Comparison of ENCODE assay signal across 26 cellular contexts in the genomic region with DNA sequence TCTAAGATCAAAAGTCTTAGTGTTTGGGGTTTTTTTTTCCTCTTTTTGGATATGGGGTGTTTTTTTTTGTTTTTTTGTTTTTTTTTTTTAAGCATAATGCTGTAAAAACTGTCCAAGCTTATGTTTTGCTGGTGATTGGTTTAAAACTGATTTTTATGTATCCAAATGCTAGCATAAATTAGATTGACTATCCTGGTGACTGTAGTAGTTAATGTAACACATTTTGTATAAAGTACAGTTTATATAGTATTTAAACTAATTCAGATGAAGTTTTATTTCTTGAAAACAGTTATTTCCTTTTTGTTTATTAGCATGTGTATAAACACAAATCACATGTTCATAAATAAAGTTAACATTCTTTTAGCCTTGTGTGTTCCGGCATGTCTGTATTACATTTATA. TPM values are rescaled to one million over a fixed set of nuclear protein-coding genes. Genes with fewer than 3 reads are reported as not detected.
DNase-seq lines count a peak whose midpoint lies in the region; ATAC-seq and TF ChIP-seq lines count a peak whose summit lies in the region.
"Had no signal": no experiment of that assay in that cellular context is flagged by ENCODE, and none has a peak within 500 bp of the region (broad histone marks: within the 10 kb centered on the region; RNA-seq: fewer than 3 reads in every experiment).

No MANE protein-coding gene starts in this region.

- H3K9me3 ChIP-seq in DND-41 (ENCODE audit: insufficient read depth, low read length, severe bottlenecking) (no peaks in the 10 kb centered on the region), gastroesophageal sphincter (no peaks in the 10 kb centered on the region)
- H3K9me3 ChIP-seq: BLaER1, SJCRH30 had no signal

- TF ChIP-seq CTCF in DND-41 (IDR thresholded peaks at IDR 0.05; ENCODE audit: borderline replicate concordance, extremely low read depth, low read length, poor library complexity, severe bottlenecking) (no peak), gastroesophageal sphincter (IDR thresholded peaks at IDR 0.05) (no peak)

- peak overlapping the region; percentile 18; the same call in 1 of the 2 replicates for H3K4me2 ChIP-seq in DND-41 (ENCODE audit: insufficient read depth, low read length)
- H3K4me2 ChIP-seq: BLaER1 had no signal

- ATAC-seq in DND-41 (ENCODE audit: insufficient read depth, low read depth): no peak
- no peak for ATAC-seq in effector memory CD8-positive, alpha-beta T cell (replicated peaks)
- no peak for ATAC-seq in stimulated activated effector memory CD8-positive, alpha-beta T cell treated with anti-CD3 and anti-CD28 coated beads, Interleukin-12 subunit alpha, Interleukin-12 subunit beta, amount 100 ng/mL, for 72 hours
- no peak for ATAC-seq in HG03354 (IDR thresholded peaks at IDR 0.05; ENCODE audit: poor library complexity, severe bottlenecking, unreplicated experiment)
- no peak for ATAC-seq in gastroesophageal sphincter
- ATAC-seq: PC-3, Right ventricle myocardium inferior, SK-N-SH treated with all-trans-retinoic acid at 6 μM for 48 hours had no signal

- no peak overlapping the region for H3K9ac ChIP-seq in DND-41 (ENCODE audit: low read depth, low read length)
- H3K9ac ChIP-seq: BLaER1, GM23248 had no signal

- H3K9me3 Mint-ChIP-seq in activated naive CD4-positive, alpha-beta T cell treated with anti-CD3 and anti-CD28 coated beads, Interleukin-2, amount 50 U/mL, for 24 hours: no peaks in the 10 kb centered on the region
- no peaks in the 10 kb centered on the region for H3K9me3 Mint-ChIP-seq in activated naive CD4-positive, alpha-beta T cell treated with anti-CD3 and anti-CD28 coated beads, Interleukin-2, amount 10 ng/mL, durations not matched to agents 7 days and 5 days
- no peaks in the 10 kb centered on the region for H3K9me3 Mint-ChIP-seq in effector memory CD8-positive, alpha-beta T cell
- no peaks in the 10 kb centered on the region for H3K9me3 Mint-ChIP-seq in stimulated activated effector memory CD8-positive, alpha-beta T cell treated with anti-CD3 and anti-CD28 coated beads, Interleukin-12 subunit alpha, Interleukin-12 subunit beta, amount 100 ng/mL, for 72 hours
- H3K9me3 Mint-ChIP-seq: CD4-positive, alpha-beta memory T cell had no signal

- peaks cover 91% of the 10 kb centered on the region for H3K36me3 ChIP-seq in DND-41 (ENCODE audit: insufficient read depth, low read length)
- H3K36me3 ChIP-seq in gastroesophageal sphincter: peaks cover 0 to 34% of the 10 kb centered on the region in 2 donors

- H2AFZ ChIP-seq in DND-41 (ENCODE audit: low read depth, low read length): no peak overlapping the region
- H2AFZ ChIP-seq: GM23248 had no signal

- H3K36me3 Mint-ChIP-seq in activated naive CD4-positive, alpha-beta T cell treated with anti-CD3 and anti-CD28 coated beads, Interleukin-2, amount 50 U/mL, for 24 hours: peaks cover 23% of the 10 kb centered on the region
- H3K36me3 Mint-ChIP-seq in activated naive CD4-positive, alpha-beta T cell treated with anti-CD3 and anti-CD28 coated beads, Interleukin-2, amount 10 ng/mL, durations not matched to agents 7 days and 5 days: peaks cover 36% of the 10 kb centered on the region
- H3K36me3 Mint-ChIP-seq in effector memory CD8-positive, alpha-beta T cell (ENCODE audit: insufficient read depth): peaks cover 73% of the 10 kb centered on the region
- peaks cover 96% of the 10 kb centered on the region for H3K36me3 Mint-ChIP-seq in stimulated activated effector memory CD8-positive, alpha-beta T cell treated with anti-CD3 and anti-CD28 coated beads, Interleukin-12 subunit alpha, Interleukin-12 subunit beta, amount 100 ng/mL, for 72 hours

- peaks cover 63% of the 10 kb centered on the region for H3K4me1 Mint-ChIP-seq in activated naive CD4-positive, alpha-beta T cell treated with anti-CD3 and anti-CD28 coated beads, Interleukin-2, amount 50 U/mL, for 24 hours
- H3K4me1 Mint-ChIP-seq in activated naive CD4-positive, alpha-beta T cell treated with anti-CD3 and anti-CD28 coated beads, Interleukin-2, amount 10 ng/mL, durations not matched to agents 7 days and 5 days: peaks cover 19% of the 10 kb centered on the region
- H3K4me1 Mint-ChIP-seq in effector memory CD8-positive, alpha-beta T cell (ENCODE audit: low read depth in 2 of 2): peaks cover 18 to 44% of the 10 kb centered on the region in 2 donors
- peaks cover 32% of the 10 kb centered on the region for H3K4me1 Mint-ChIP-seq in stimulated activated effector memory CD8-positive, alpha-beta T cell treated with anti-CD3 and anti-CD28 coated beads, Interleukin-12 subunit alpha, Interleukin-12 subunit beta, amount 100 ng/mL, for 72 hours

- CTCF ChIA-PET in activated naive CD4-positive, alpha-beta T cell treated with anti-CD3 and anti-CD28 coated beads, Interleukin-2, amount 10 ng/mL, durations not matched to agents 7 days and 5 days (lab: Charles Lee): interaction anchor here (1.4 kb wide), 1 partner anchor 15 kb away, joined by 3 read pairs; no protein-coding TSS in a partner anchor

- TF ChIP-seq EP300 in gastroesophageal sphincter (IDR thresholded peaks at IDR 0.05): no peak

- H3K4me3 Mint-ChIP-seq in activated naive CD4-positive, alpha-beta T cell treated with anti-CD3 and anti-CD28 coated beads, Interleukin-2, amount 50 U/mL, for 24 hours: peak overlapping the region; percentile 19
- no peak overlapping the region for H3K4me3 Mint-ChIP-seq in activated naive CD4-positive, alpha-beta T cell treated with anti-CD3 and anti-CD28 coated beads, Interleukin-2, amount 10 ng/mL, durations not matched to agents 7 days and 5 days
- H3K4me3 Mint-ChIP-seq in effector memory CD8-positive, alpha-beta T cell: peak overlapping the region in 1 of 2 donors; percentile 19
- no peak overlapping the region for H3K4me3 Mint-ChIP-seq in stimulated activated effector memory CD8-positive, alpha-beta T cell treated with anti-CD3 and anti-CD28 coated beads, Interleukin-12 subunit alpha, Interleukin-12 subunit beta, amount 100 ng/mL, for 72 hours

- TF ChIP-seq POLR2A in gastroesophageal sphincter (IDR thresholded peaks at IDR 0.05): no peak

- H3K4me3 ChIP-seq in DND-41 (ENCODE audit: low read depth in 1 of 2, low read length in 2 of 2) (no peak overlapping the region), gastroesophageal sphincter (no peak overlapping the region)
- H3K4me3 ChIP-seq: BLaER1, GM23248, SJCRH30 had no signal

- H3K79me2 ChIP-seq in DND-41 (ENCODE audit: insufficient read depth, low read length): peaks cover 83% of the 10 kb centered on the region

- H3K27ac ChIP-seq in DND-41 (ENCODE audit: low read length): no peak overlapping the region
- H3K27ac ChIP-seq in gastroesophageal sphincter: no peak overlapping the region
- H3K27ac ChIP-seq: BLaER1, GM23248, SJCRH30 had no signal

- H3K4me1 ChIP-seq in DND-41 (ENCODE audit: insufficient read depth, low read length): no peaks in the 10 kb centered on the region; the same call in 1 of the 2 replicates
- peaks cover 0 to 64% (median 7%) of the 10 kb centered on the region in 3 donors for H3K4me1 ChIP-seq in gastroesophageal sphincter
- H3K4me1 ChIP-seq: BLaER1, SJCRH30 had no signal

- H3K27me3 Mint-ChIP-seq in activated naive CD4-positive, alpha-beta T cell treated with anti-CD3 and anti-CD28 coated beads, Interleukin-2, amount 50 U/mL, for 24 hours: no peaks in the 10 kb centered on the region
- H3K27me3 Mint-ChIP-seq in activated naive CD4-positive, alpha-beta T cell treated with anti-CD3 and anti-CD28 coated beads, Interleukin-2, amount 10 ng/mL, durations not matched to agents 7 days and 5 days: no peaks in the 10 kb centered on the region
- no peaks in the 10 kb centered on the region for H3K27me3 Mint-ChIP-seq in effector memory CD8-positive, alpha-beta T cell
- H3K27me3 Mint-ChIP-seq: CD4-positive, alpha-beta memory T cell had no signal

- no peaks in the 10 kb centered on the region for H3K27me3 ChIP-seq in DND-41 (ENCODE audit: insufficient read depth, low read length, poor library complexity)
- H3K27me3 ChIP-seq in gastroesophageal sphincter: no peaks in the 10 kb centered on the region
- H3K27me3 ChIP-seq: BLaER1, SJCRH30 had no signal

- WGBS in gastroesophageal sphincter (ENCODE audit: low coverage in 1 of 2), 2 donors: 94 to 100% methylated on average over 1 of the region's 1 CpG

- no peak for DNase-seq in activated naive CD4-positive, alpha-beta T cell treated with anti-CD3 and anti-CD28 coated beads, Interleukin-2, amount 10 ng/mL, durations not matched to agents 7 days and 5 days
- DNase-seq in DND-41: no peak
- no peak for DNase-seq in effector memory CD8-positive, alpha-beta T cell
- no peak for DNase-seq in stimulated activated effector memory CD8-positive, alpha-beta T cell treated with anti-CD3 and anti-CD28 coated beads, Interleukin-12 subunit alpha, Interleukin-12 subunit beta, amount 100 ng/mL, for 72 hours (ENCODE audit: low spot score in 2 of 2)
- DNase-seq: CD4-positive, alpha-beta memory T cell; DMS 273 treated with DMSO at 0.1 percent for 48 hours; DMS79; GM23248; H7; KBM-7; MM.1S; NCI-H1417; NCI-H1694; NCI-H2029 treated with DMSO at 0.1 percent for 48 hours; NCI-H446 treated with DMSO at 0.1 percent for 48 hours; NCI-H526; NCI-H82; NK-92 treated with Interleukin-12 subunit alpha and Interleukin-12 subunit beta, amount 100 ng/mL, for 24 hours; PC-3; SJCRH30 had no signal

- peak overlapping the region; percentile 23 for H3K27ac Mint-ChIP-seq in activated naive CD4-positive, alpha-beta T cell treated with anti-CD3 and anti-CD28 coated beads, Interleukin-2, amount 50 U/mL, for 24 hours
- no peak overlapping the region for H3K27ac Mint-ChIP-seq in activated naive CD4-positive, alpha-beta T cell treated with anti-CD3 and anti-CD28 coated beads, Interleukin-2, amount 10 ng/mL, durations not matched to agents 7 days and 5 days
- peak overlapping the region; percentile 29 to 76 for H3K27ac Mint-ChIP-seq in effector memory CD8-positive, alpha-beta T cell
- H3K27ac Mint-ChIP-seq in stimulated activated effector memory CD8-positive, alpha-beta T cell treated with anti-CD3 and anti-CD28 coated beads, Interleukin-12 subunit alpha, Interleukin-12 subunit beta, amount 100 ng/mL, for 72 hours: peak overlapping the region; percentile 50

- peaks cover 48% of the 10 kb centered on the region; the same call in 1 of the 2 replicates for H4K20me1 ChIP-seq in DND-41 (ENCODE audit: insufficient read depth, low read length)

RNA-seq across cellular contexts. Expression of a gene that starts 10.9 kb away (rescaled TPM):
- total RNA-seq in gastroesophageal sphincter: 100 to 1,000 TPM in 1 of 4 donors, 10 to 100 TPM in 3; 46.0 to 134 (median 66.1) TPM
